ENCODE assay signal across 8 cellular contexts in the genomic region with DNA sequence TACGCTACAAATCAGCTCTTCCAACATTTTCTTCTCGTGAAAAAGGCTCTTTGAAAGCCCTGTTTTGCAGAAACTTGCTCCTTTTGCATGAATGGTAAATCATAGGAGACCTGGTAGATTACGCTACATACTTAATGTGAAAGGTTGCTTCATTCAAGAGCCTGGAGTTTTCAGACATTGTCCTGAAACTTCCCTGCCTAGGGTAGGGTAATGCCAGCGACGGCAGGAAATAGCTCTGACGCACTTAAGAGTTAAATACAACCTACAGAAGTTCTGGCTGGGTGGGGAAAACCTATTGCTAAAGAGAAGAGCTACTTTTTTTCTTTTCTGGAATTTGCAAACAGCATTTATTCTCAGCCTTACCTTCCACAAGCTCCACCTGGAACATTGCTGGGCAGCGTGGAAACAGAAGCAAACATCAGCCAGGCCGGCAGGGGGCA.
DNase-seq lines count a peak whose midpoint lies in the region; TF ChIP-seq lines count a peak whose summit lies in the region.

No MANE protein-coding gene starts in this region.

- H4K20me1 ChIP-seq in GM23248 (ENCODE audit: insufficient read depth) (no peaks in the 10 kb centered on the region), Loucy (ENCODE audit: insufficient read depth, low read length, poor library complexity, severe bottlenecking) (no peaks in the 10 kb centered on the region)

- H3F3A ChIP-seq in GM23248 (ENCODE audit: insufficient read depth) = no peaks in the 10 kb centered on the region
- H3F3A ChIP-seq in Loucy (ENCODE audit: low read depth) = no peaks in the 10 kb centered on the region

- DNase-seq in NOMO-1 treated with DMSO at 0.1 percent for 48 hours (lab: John Stamatoyannopoulos, UW; ENCODE audit: unreplicated experiment) (peak; percentile 61), NOMO-1 treated with dmso at 0.1 percent for 144 hours (lab: John Stamatoyannopoulos, UW; ENCODE audit: unreplicated experiment) (no peak), GM23248 (no peak), chondrocyte (ENCODE audit: low spot score) (no peak), DMS153 treated with DMSO at 0.1 percent for 48 hours (lab: John Stamatoyannopoulos, UW; ENCODE audit: unreplicated experiment) (no peak), KG1 (lab: John Stamatoyannopoulos, UW) (no peak)

- peaks cover 5% of the 10 kb centered on the region for H3K36me3 Mint-ChIP-seq in chondrocyte (ENCODE audit: low read depth)

- H3K4me3 ChIP-seq in GM23248 (peak overlapping the region; percentile 79), Loucy (ENCODE audit: low read length, poor library complexity, severe bottlenecking) (no peak overlapping the region), mucosa of stomach (ENCODE audit: low read length) (no peak overlapping the region)

- H3K27me3 ChIP-seq in GM23248 (replicated peaks; ENCODE audit: insufficient read depth) (no peaks in the 10 kb centered on the region), Loucy (ENCODE audit: insufficient read depth, low read length, poor library complexity, severe bottlenecking) (no peaks in the 10 kb centered on the region), mucosa of stomach (ENCODE audit: control insufficient read depth, insufficient read depth, low read length) (peaks cover 4% of the 10 kb centered on the region)

- H3K79me2 ChIP-seq in GM23248 (ENCODE audit: insufficient read depth) (no peaks in the 10 kb centered on the region), Loucy (ENCODE audit: insufficient read depth, low read length) (no peaks in the 10 kb centered on the region)

- H3K4me2 ChIP-seq in GM23248 (ENCODE audit: unreplicated experiment) = peak overlapping the region; percentile 59
- no peak overlapping the region for H3K4me2 ChIP-seq in Loucy (ENCODE audit: low read depth, low read length, poor library complexity, severe bottlenecking)

- no peak overlapping the region for H3K27ac ChIP-seq in GM23248

- peaks cover 16% of the 10 kb centered on the region for H3K4me1 Mint-ChIP-seq in chondrocyte (ENCODE audit: low read depth)

- no peaks in the 10 kb centered on the region for H3K27me3 Mint-ChIP-seq in chondrocyte (ENCODE audit: low read depth)

- peaks cover 12% of the 10 kb centered on the region for H3K9me3 Mint-ChIP-seq in chondrocyte (ENCODE audit: low read depth)

- H3K9me3 ChIP-seq in GM23248 (ENCODE audit: low read depth) = no peaks in the 10 kb centered on the region
- H3K9me3 ChIP-seq in Loucy (ENCODE audit: insufficient read depth, low read depth, low read length) = no peaks in the 10 kb centered on the region
- H3K9me3 ChIP-seq in mucosa of stomach (ENCODE audit: control insufficient read depth, low read length) = no peaks in the 10 kb centered on the region

- H3K36me3 ChIP-seq in GM23248 (ENCODE audit: low read depth) (no peaks in the 10 kb centered on the region), Loucy (ENCODE audit: insufficient read depth, low read length) (no peaks in the 10 kb centered on the region), mucosa of stomach (ENCODE audit: control insufficient read depth, insufficient read depth, low read length) (no peaks in the 10 kb centered on the region)

- peak overlapping the region; percentile 93 for H3K27ac Mint-ChIP-seq in chondrocyte (ENCODE audit: unreplicated experiment)

- peak overlapping the region; percentile 86 for H2AFZ ChIP-seq in GM23248
- no peak overlapping the region for H2AFZ ChIP-seq in Loucy (ENCODE audit: low read length)

- H3K9me2 ChIP-seq in GM23248 (ENCODE audit: insufficient read depth) (no peaks in the 10 kb centered on the region), Loucy (replicated peaks; ENCODE audit: low read depth, low read length) (no peaks in the 10 kb centered on the region)

- peak overlapping the region; percentile 96 for H3K4me3 Mint-ChIP-seq in chondrocyte (ENCODE audit: unreplicated experiment)

- in situ Hi-C loops in GM23248 (cut with MboI) = loop anchor here (25.0 kb wide), 1 partner anchor 843 kb away; no protein-coding TSS in a partner anchor

- no peaks in the 10 kb centered on the region for H3K4me1 ChIP-seq in GM23248 (ENCODE audit: insufficient read depth)
- no peaks in the 10 kb centered on the region for H3K4me1 ChIP-seq in Loucy (ENCODE audit: insufficient read depth, low read length, poor library complexity, severe bottlenecking)
- H3K4me1 ChIP-seq in mucosa of stomach (ENCODE audit: control insufficient read depth, insufficient read depth, low read length) = no peaks in the 10 kb centered on the region

- H3K9ac ChIP-seq in GM23248 (peak overlapping the region; percentile 77), Loucy (ENCODE audit: low read depth, low read length, poor library complexity, severe bottlenecking) (no peak overlapping the region), mucosa of stomach (ENCODE audit: low read length) (peak overlapping the region; percentile 58)

- WGBS in GM23248 (ENCODE audit: low coverage in 1 of 2, low lambda C conversion rate in 2 of 2, missing lambda C conversion rate in 2 of 2), 2 experiments = 27 to 30% methylated on average over 8 of the region's 8 CpGs

- peak; percentile 49 for TF ChIP-seq CTCF in Loucy (conservative IDR thresholded peaks at IDR 0.05; ENCODE audit: low read length)
- TF ChIP-seq CTCF in chondrocyte (IDR thresholded peaks at IDR 0.05) = peak; percentile 98
